In the genomic region with DNA sequence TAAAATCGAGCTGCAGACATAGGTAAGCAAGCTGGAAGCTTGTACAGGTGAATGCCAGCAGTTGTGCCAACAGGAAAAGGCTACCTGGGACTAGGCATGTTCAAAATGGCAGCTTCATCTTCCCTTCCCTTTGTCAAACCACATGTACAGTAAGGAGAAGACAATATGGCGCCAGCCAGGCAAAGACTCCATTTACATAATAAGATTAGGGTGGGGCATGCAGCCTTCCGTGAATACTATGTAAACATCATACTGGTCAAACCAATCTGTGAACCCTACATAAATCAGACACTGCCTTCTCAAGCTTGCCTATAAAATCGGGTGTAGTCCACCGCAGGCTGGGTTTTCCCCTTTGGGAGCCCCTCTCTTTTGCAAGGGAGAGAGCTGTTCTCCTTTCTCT, we compare ENCODE assay signal across 21 cellular contexts.
"Had no signal": no experiment of that assay in that cellular context is flagged by ENCODE, and none has a peak within 500 bp of the region (broad histone marks: within the 10 kb centered on the region; RNA-seq: fewer than 3 reads in every experiment).

No MANE protein-coding gene starts in this region.

- H3K4me3 Mint-ChIP-seq: activated CD4-positive, alpha-beta memory T cell treated with anti-CD3 and anti-CD28 coated beads, Interleukin-2, amount 10 ng/mL, durations not matched to agents 7 days and 5 days; activated naive CD4-positive, alpha-beta T cell treated with anti-CD3 and anti-CD28 coated beads for 36 hours; activated T-cell treated with anti-CD3 and anti-CD28 coated beads, Interleukin-2, amount 50 U/mL, for 4 hours; brain; effector memory CD8-positive, alpha-beta T cell; nephron progenitor cell; WTC11 had no signal

- ATAC-seq: activated T-cell treated with anti-CD3 and anti-CD28 coated beads, Interleukin-2, amount 50 U/mL, for 4 hours; effector memory CD8-positive, alpha-beta T cell; foreskin keratinocyte; left lung; sciatic nerve; WTC11 had no signal

- H3K4me1 Mint-ChIP-seq: nephron progenitor cell had no signal

- H3K9me3 Mint-ChIP-seq: effector memory CD8-positive, alpha-beta T cell had no signal

- H3K27me3 Mint-ChIP-seq: brain had no signal

- H3K36me3 Mint-ChIP-seq: brain had no signal

- DNase-seq: activated CD4-positive, alpha-beta memory T cell treated with anti-CD3 and anti-CD28 coated beads, Interleukin-2, amount 10 ng/mL, durations not matched to agents 7 days and 5 days; activated CD4-positive, alpha-beta T cell treated with anti-CD3 and anti-CD28 coated beads for 4 hours; activated naive CD4-positive, alpha-beta T cell treated with anti-CD3 and anti-CD28 coated beads for 36 hours; activated T-cell treated with anti-CD3 and anti-CD28 coated beads, Interleukin-2, amount 50 U/mL, for 4 hours; anterior cingulate cortex; caudate nucleus; effector memory CD8-positive, alpha-beta T cell; foreskin keratinocyte; glutamatergic neuron; hypothalamus; left lung; midbrain; nephron progenitor cell; nucleus accumbens; stimulated activated CD4-positive, alpha-beta T cell treated with anti-CD3 and anti-CD28 coated beads, Interleukin-4, amount 100 ng/mL, for 1 hour; stomach; trophoblast cell had no signal

- H3K27ac Mint-ChIP-seq: activated CD4-positive, alpha-beta memory T cell treated with anti-CD3 and anti-CD28 coated beads, Interleukin-2, amount 10 ng/mL, durations not matched to agents 7 days and 5 days; activated naive CD4-positive, alpha-beta T cell treated with anti-CD3 and anti-CD28 coated beads for 36 hours; brain; effector memory CD8-positive, alpha-beta T cell; nephron progenitor cell; WTC11 had no signal

- FAIRE-seq: keratinocyte had no signal
